Comparison of ENCODE assay signal across 8 cellular contexts in genomic region chr7:26365077-26365896, GRCh38.
A peak's percentile ranks its signal among the peaks of the same experiment; 100 is the strongest.
DNase-seq lines count a peak whose midpoint lies in the region; ATAC-seq, FAIRE-seq and TF ChIP-seq lines count a peak whose summit lies in the region.

No MANE protein-coding gene starts in this region.

- SMC1A ChIA-PET in GM12878 (lab: Charles Lee; ENCODE audit: uncharacterized antibody, unreplicated experiment) = interaction anchor here (0.7 to 7.7 kb wide), 61 partner anchors 9 to 796 kb away, joined by 3 to 124 read pairs (median 5); partner anchors contain the start of genes CBX3, HNRNPA2B1, NFE2L3 and SNX10

- RAD21 ChIA-PET in GM12878 (lab: Charles Lee; ENCODE audit: unreplicated experiment) = interaction anchor here (0.6 to 8.7 kb wide), 41 partner anchors 8 to 798 kb away, joined by 3 to 68 read pairs (median 4); partner anchors contain the start of genes CBX3, NFE2L3 and SNX10

- peak; percentile 82 for ATAC-seq in HG02884 (IDR thresholded peaks at IDR 0.05; ENCODE audit: unreplicated experiment)
- peak; percentile 96 for ATAC-seq in GM12878

- intact Hi-C loops in A673 (cut with micrococcal nuclease; ENCODE audit: unreplicated experiment) (loop anchor here (1.0 to 10.0 kb wide), 6 partner anchors 272 to 1110 kb away; no protein-coding TSS in a partner anchor), GM12878 (cut with micrococcal nuclease; ENCODE audit: unreplicated experiment) (loop anchor here (1.0 to 5.0 kb wide), 8 partner anchors 74 to 473 kb away; partner anchors contain the start of genes CBX3, HNRNPA2B1 and SNX10)

- peak; percentile 72 for TF ChIP-seq CTCF in A673 (conservative IDR thresholded peaks at IDR 0.05; ENCODE audit: low read depth, low read length)
- peak; percentile 66 for TF ChIP-seq CTCF in GM13977 (IDR thresholded peaks at IDR 0.05; ENCODE audit: extremely low read depth, insufficient read depth, missing control alignments)
- peak; percentile 62 to 94 (median 64); a peak in 5 of 6 replicates for TF ChIP-seq CTCF in GM12878 (IDR thresholded peaks at IDR 0.05 in 2 of 3, conservative IDR thresholded peaks at IDR 0.05 in 1 of 3; ENCODE audit: control insufficient read depth in 2 of 3, extremely low read depth in 1 of 3, insufficient read depth in 1 of 3, low read depth in 3 of 3, low read length in 3 of 3)

- BruUV-seq in A673 (replicated peaks; lab: Mats Ljungman, UMichigan) (no TSS peak), GM12878 (replicated peaks; lab: Mats Ljungman, UMichigan) (no TSS peak)

- H3K27me3 ChIP-seq in A673 (replicated peaks; ENCODE audit: insufficient read depth, low read depth, low read length, poor library complexity) (peaks cover 10% of the 10 kb centered on the region), GM12878 (replicated peaks in 1 of 2; ENCODE audit: control insufficient read depth in 2 of 2, insufficient read depth in 2 of 2, low read length in 1 of 2) (no peaks in the 10 kb centered on the region), iPS-20b (ENCODE audit: insufficient read depth, low read length) (no peaks in the 10 kb centered on the region)

- no peak for TF ChIP-seq EP300 in GM12878 (IDR thresholded peaks at IDR 0.05; ENCODE audit: borderline replicate concordance in 1 of 2, control insufficient read depth in 1 of 2, low read depth in 2 of 2, low read length in 2 of 2)

- H3K9me3 ChIP-seq in A673 (ENCODE audit: low read depth, low read length, poor library complexity, severe bottlenecking) (no peaks in the 10 kb centered on the region), GM12878 (replicated peaks; ENCODE audit: control insufficient read depth, insufficient read depth, low read length) (no peaks in the 10 kb centered on the region), iPS-20b (ENCODE audit: insufficient read depth, low read depth, low read length) (no peaks in the 10 kb centered on the region)

- DNase-seq in A673 (ENCODE audit: low spot score) (peak; percentile 81), GM13977 (ENCODE audit: low spot score) (peak; percentile 34), NCI-H146 treated with DMSO at 0.1 percent for 48 hours (lab: John Stamatoyannopoulos, UW; ENCODE audit: unreplicated experiment) (peak; percentile 73), SW 1271 (lab: John Stamatoyannopoulos, UW) (peak; percentile 16 to 65), GM12878 (ENCODE audit: low read depth, low spot score) (peak; percentile 83), smooth muscle cell of the brain vasculature (ENCODE audit: low read depth, low spot score) (peak; percentile 51)

- H3K27ac ChIP-seq in A673 (ENCODE audit: low read depth, low read length, poor library complexity, severe bottlenecking) (no peak overlapping the region), GM12878 (ENCODE audit: control insufficient read depth, insufficient read depth) (peak overlapping the region; percentile 48; the same call in 1 of the 2 replicates), iPS-20b (ENCODE audit: low read length) (no peak overlapping the region)

- H4K20me1 ChIP-seq in GM12878 (ENCODE audit: control insufficient read depth, insufficient read depth) = no peaks in the 10 kb centered on the region

- H2AFZ ChIP-seq in GM12878 (ENCODE audit: control insufficient read depth, low read depth, low read length) = peak overlapping the region; percentile 59

- WGBS in GM12878 (ENCODE audit: insufficient coverage, insufficient replicate concordance, low lambda C conversion rate, missing lambda C conversion rate) = 42% methylated on average over 13 of the region's 13 CpGs

- FAIRE-seq in GM12878 (lab: Jason Lieb, UNC) = peak; percentile 91

- H3K79me2 ChIP-seq in GM12878 (ENCODE audit: control insufficient read depth, insufficient read depth, low read length) = no peaks in the 10 kb centered on the region

- TF ChIP-seq POLR2A in GM12878 (IDR thresholded peaks at IDR 0.05; ENCODE audit: low read depth, low read length) = no peak

- POLR2A ChIA-PET in A673 (lab: Charles Lee; ENCODE audit: low non-redundant PET) = interaction anchor here (0.6 kb wide), 1 partner anchor 9 kb away, joined by 3 read pairs; no protein-coding TSS in a partner anchor
- POLR2A ChIA-PET in GM12878 (lab: Charles Lee) = interaction anchor here (0.6 to 1.8 kb wide), 8 partner anchors 17 to 473 kb away, joined by 3 to 5 read pairs (median 4); partner anchors contain the start of gene SNX10

- H3K4me3 ChIP-seq in A673 (ENCODE audit: low read depth, low read length, poor library complexity, severe bottlenecking) (no peak overlapping the region), GM12878 (no peak overlapping the region), iPS-20b (ENCODE audit: low read length) (no peak overlapping the region)

- CTCF ChIA-PET in A673 (lab: Charles Lee) = interaction anchor here (0.9 to 1.8 kb wide), 6 partner anchors 274 to 511 kb away, joined by 3 to 12 read pairs (median 6); no protein-coding TSS in a partner anchor
- CTCF ChIA-PET in GM12878 (lab: Yijun Ruan, JAX) = interaction anchor here (0.8 to 6.4 kb wide), 59 partner anchors 9 to 797 kb away, joined by 3 to 138 read pairs (median 5); partner anchors contain the start of genes NFE2L3 and SNX10

- peak overlapping the region; percentile 54; the same call in 1 of the 2 replicates for H3K4me2 ChIP-seq in GM12878 (ENCODE audit: control insufficient read depth, insufficient read depth)

- in situ Hi-C loops in GM13977 (cut with MboI; ENCODE audit: low pct_unique_long_range_greater_than_20kb, low sequenced_read_pairs, unreplicated experiment) (loop anchor here (5.0 to 25.0 kb wide), 3 partner anchors 278 to 797 kb away; partner anchors contain the start of genes HOXA10, HOXA3, HOXA7 and HOXA9), GM12878 (cut with MboI) (loop anchor here (5.0 to 10.0 kb wide), 6 partner anchors 137 to 792 kb away; partner anchors contain the start of gene HOXA7)

- H3K9ac ChIP-seq in GM12878 (ENCODE audit: control insufficient read depth, insufficient read depth, low read length) = no peak overlapping the region
- H3K9ac ChIP-seq in iPS-20b (ENCODE audit: low read depth, low read length) = peak overlapping the region; percentile 10; the same call in 1 of the 2 replicates

- no peaks in the 10 kb centered on the region for H3K36me3 ChIP-seq in A673 (ENCODE audit: insufficient read depth, low read length, poor library complexity, severe bottlenecking)
- peaks cover 6 to 17% of the 10 kb centered on the region in 2 experiments for H3K36me3 ChIP-seq in GM12878 (ENCODE audit: control insufficient read depth in 2 of 2, insufficient read depth in 2 of 2, low read length in 1 of 2)
- no peaks in the 10 kb centered on the region for H3K36me3 ChIP-seq in iPS-20b (ENCODE audit: insufficient read depth, low read depth, low read length)

- peak; percentile 98 for TF ChIP-seq RAD21 in GM12878 (IDR thresholded peaks at IDR 0.05; ENCODE audit: insufficient read depth, low read depth, low read length)

- H3K4me1 ChIP-seq in A673 (ENCODE audit: insufficient read depth, low read length, poor library complexity, severe bottlenecking) (peaks cover 2% of the 10 kb centered on the region), GM12878 (ENCODE audit: control insufficient read depth, insufficient read depth, low read length) (peaks cover 11% of the 10 kb centered on the region), iPS-20b (ENCODE audit: insufficient read depth, low read length) (no peaks in the 10 kb centered on the region)

TF ChIP-seq in GM12878, 131 proteins besides CTCF, POLR2A, EP300 and RAD21 (continues in another document):
- TF ChIP-seq ZBTB4 (CRISPR knock-in tag; IDR thresholded peaks at IDR 0.05) = no peak
- TF ChIP-seq IKZF1 (conservative IDR thresholded peaks at IDR 0.05) = peak; percentile 48; the same call in 1 of the 2 replicates
- peak; percentile 40; the same call in 1 of the 2 replicates for TF ChIP-seq MEF2A (IDR thresholded peaks at IDR 0.05; ENCODE audit: insufficient read depth, low read depth, low read length)
- TF ChIP-seq JUND (IDR thresholded peaks at IDR 0.05; ENCODE audit: low read depth, low read length) = no peak
- TF ChIP-seq RELB (IDR thresholded peaks at IDR 0.05; ENCODE audit: low read depth) = peak; percentile 59; the same call in 1 of the 2 replicates
- peak; percentile 66 for TF ChIP-seq RUNX3 (IDR thresholded peaks at IDR 0.05; ENCODE audit: low read length)
- peak; percentile 21; the same call in 1 of the 2 replicates for TF ChIP-seq STAT3 (IDR thresholded peaks at IDR 0.05; ENCODE audit: low read depth, low read length)
- TF ChIP-seq SMC3 (IDR thresholded peaks at IDR 0.05; ENCODE audit: borderline replicate concordance, low read length) = peak; percentile 97
